Comparison of ENCODE assay signal across 13 cellular contexts in the genomic region with DNA sequence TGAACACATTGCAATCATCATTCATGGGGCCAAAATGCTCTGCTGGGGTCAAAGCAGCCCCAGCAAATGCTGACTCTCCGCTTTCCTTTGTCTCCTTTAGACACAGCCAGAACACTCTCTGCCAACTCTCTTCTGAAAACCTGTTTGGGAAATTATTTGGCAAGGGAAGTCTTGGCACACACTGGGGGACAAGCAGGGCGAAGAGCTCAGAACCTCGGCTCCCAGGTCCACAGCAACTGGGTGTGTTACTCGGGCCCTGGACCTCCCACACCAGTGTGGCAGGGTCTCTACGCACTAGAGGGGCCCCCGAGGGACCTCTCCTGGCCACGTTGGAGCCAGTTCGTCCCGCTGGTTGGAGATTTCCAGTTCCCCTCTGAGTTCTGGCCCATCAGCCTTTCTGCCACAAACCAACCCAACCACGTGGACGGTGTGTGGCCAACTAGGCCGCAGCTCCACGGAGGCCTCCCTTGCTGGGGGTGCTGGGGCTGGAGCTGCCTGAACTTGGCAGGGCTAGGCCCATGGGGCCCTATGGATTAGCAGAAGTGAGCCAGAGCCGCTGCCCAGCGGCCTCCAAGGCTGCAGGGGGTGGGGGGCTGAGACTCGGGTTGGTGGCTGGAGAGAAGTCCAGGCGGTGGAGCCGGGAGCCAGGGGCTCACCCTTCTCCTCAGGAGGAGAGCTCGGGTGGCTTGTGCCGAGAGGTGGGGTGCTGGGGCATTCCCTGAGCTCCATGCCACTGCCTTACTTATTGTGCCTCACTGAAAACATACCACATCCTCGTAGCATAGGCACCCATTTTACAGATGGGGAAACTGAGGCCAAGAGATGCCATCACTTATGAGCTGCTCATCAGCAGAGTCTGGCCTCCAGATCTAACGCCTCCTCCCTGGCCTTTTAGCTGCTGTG. TPM values are rescaled to one million over a fixed set of nuclear protein-coding genes. Genes with fewer than 3 reads are reported as not detected.
DNase-seq lines count a peak whose midpoint lies in the region; ATAC-seq and TF ChIP-seq lines count a peak whose summit lies in the region.
"Had no signal": no experiment of that assay in that cellular context is flagged by ENCODE, and none has a peak within 500 bp of the region (broad histone marks: within the 10 kb centered on the region; RNA-seq: fewer than 3 reads in every experiment).

No MANE protein-coding gene starts in this region.

- H3K27me3 ChIP-seq in left lung (no peaks in the 10 kb centered on the region), spleen (replicated peaks in 1 of 7) (no peaks in the 10 kb centered on the region)

- TF ChIP-seq CTCF in left lung (IDR thresholded peaks at IDR 0.05) (no peak), spleen (IDR thresholded peaks at IDR 0.05 in 8 of 11, conservative IDR thresholded peaks at IDR 0.05 in 3 of 11) (no peak)

- H3K4me3 ChIP-seq in left lung (no peak overlapping the region), spleen (no peak overlapping the region)

- no peaks in the 10 kb centered on the region for H3K4me1 Mint-ChIP-seq in activated T-helper 17 cell treated with anti-CD3 and anti-CD28 coated beads, Interleukin-2, amount 50 U/mL, for 72 hours
- H3K4me1 Mint-ChIP-seq: CD4-positive, alpha-beta memory T cell had no signal

- WGBS in spleen, 5 donors = 69 to 93% (median 84%) methylated on average over 19 to 22 of the region's 22 CpGs

- TF ChIP-seq POLR2A in spleen (IDR thresholded peaks at IDR 0.05) = no peak

- H3K36me3 ChIP-seq in left lung = no peaks in the 10 kb centered on the region
- H3K36me3 ChIP-seq in spleen = no peaks in the 10 kb centered on the region

- no peaks in the 10 kb centered on the region for H3K27me3 Mint-ChIP-seq in activated T-helper 17 cell treated with anti-CD3 and anti-CD28 coated beads, Interleukin-2, amount 50 U/mL, for 72 hours
- H3K27me3 Mint-ChIP-seq: CD4-positive, alpha-beta memory T cell had no signal

- no peaks in the 10 kb centered on the region for H3K36me3 Mint-ChIP-seq in activated T-helper 17 cell treated with anti-CD3 and anti-CD28 coated beads, Interleukin-2, amount 50 U/mL, for 72 hours (ENCODE audit: low read depth)
- H3K36me3 Mint-ChIP-seq: CD4-positive, alpha-beta memory T cell had no signal

- H3K4me1 ChIP-seq in left lung (peaks cover 0 to 13% of the 10 kb centered on the region in 2 donors), spleen (peaks cover 0 to 18% (median 7%) of the 10 kb centered on the region in 6 donors)

- H3K9me3 ChIP-seq in left lung = peaks cover 0 to 3% of the 10 kb centered on the region in 2 donors
- H3K9me3 ChIP-seq in spleen = peaks cover 0 to 11% (median 7%) of the 10 kb centered on the region in 8 donors

- no peak overlapping the region for H3K27ac Mint-ChIP-seq in activated T-helper 17 cell treated with anti-CD3 and anti-CD28 coated beads, Interleukin-2, amount 50 U/mL, for 72 hours
- H3K27ac Mint-ChIP-seq: CD4-positive, alpha-beta memory T cell had no signal

- H3K4me3 Mint-ChIP-seq in activated T-helper 17 cell treated with anti-CD3 and anti-CD28 coated beads, Interleukin-2, amount 50 U/mL, for 72 hours = no peak overlapping the region
- H3K4me3 Mint-ChIP-seq: CD4-positive, alpha-beta memory T cell had no signal

- ATAC-seq in left lung (peak; percentile 8), GM18870 (IDR thresholded peaks at IDR 0.05; ENCODE audit: unreplicated experiment) (no peak)
- no peak for ATAC-seq in activated T-helper 17 cell treated with anti-CD3 and anti-CD28 coated beads, Interleukin-2, amount 50 U/mL, for 72 hours (replicated peaks)

- DNase-seq in MV-4-11 (lab: John Stamatoyannopoulos, UW) (peak; percentile 42), left lung (peak in 1 of 2 donors; percentile 49), spleen (peak; percentile 59), NCI-H146 (lab: John Stamatoyannopoulos, UW) (no peak), T-helper 9 cell (no peak)
- DNase-seq: activated CD4-positive, CD25-positive, alpha-beta regulatory T cell treated with anti-CD3 and anti-CD28 coated beads, Interleukin-2, amount 50 U/mL, for 72 hours; CD4-positive, alpha-beta memory T cell; NCI-H82 had no signal

- H3K27ac ChIP-seq in cingulate gyrus (ENCODE audit: low read depth, low read length) (peak overlapping the region; percentile 54), left lung (no peak overlapping the region), spleen (no peak overlapping the region)

- intact Hi-C loops in left lung (cut with DNase I) (no loop called here), spleen (cut with DNase I; ENCODE audit: low total_unique reads) (no loop called here)

- no peaks in the 10 kb centered on the region for H3K9me3 Mint-ChIP-seq in activated T-helper 17 cell treated with anti-CD3 and anti-CD28 coated beads, Interleukin-2, amount 50 U/mL, for 72 hours

RNA-seq across cellular contexts. Expression of gene RNU6ATAC, which starts 46.8 kb away (rescaled TPM):
- total RNA-seq in left lung (100 to 1,000 TPM; 105 to 106 TPM), spleen (100 to 1,000 TPM in 4 of 7 donors, not detected in 3; 223 to 404 (median 271) TPM)
- polyA plus RNA-seq in spleen = not detected
- 10 to 100 TPM; 58.0 to 86.0 TPM for total RNA-seq in activated T-helper 17 cell treated with anti-CD3 and anti-CD28 coated beads, Interleukin-2, amount 50 U/mL, for 72 hours
- polyA plus RNA-seq: CD4-positive, alpha-beta memory T cell; keratinocyte; neural cell had no signal

Comparison
In these comparisons a context has a peak if more than half of its experiments do, and no peak if none do; other contexts are left out.
1. DNase-seq: peak in MV-4-11 (single experiment) and spleen (single experiment); none in NCI-H146 (single experiment) and T-helper 9 cell (single experiment).